1 cellular context compared by ENCODE assay signal in the genomic region with DNA sequence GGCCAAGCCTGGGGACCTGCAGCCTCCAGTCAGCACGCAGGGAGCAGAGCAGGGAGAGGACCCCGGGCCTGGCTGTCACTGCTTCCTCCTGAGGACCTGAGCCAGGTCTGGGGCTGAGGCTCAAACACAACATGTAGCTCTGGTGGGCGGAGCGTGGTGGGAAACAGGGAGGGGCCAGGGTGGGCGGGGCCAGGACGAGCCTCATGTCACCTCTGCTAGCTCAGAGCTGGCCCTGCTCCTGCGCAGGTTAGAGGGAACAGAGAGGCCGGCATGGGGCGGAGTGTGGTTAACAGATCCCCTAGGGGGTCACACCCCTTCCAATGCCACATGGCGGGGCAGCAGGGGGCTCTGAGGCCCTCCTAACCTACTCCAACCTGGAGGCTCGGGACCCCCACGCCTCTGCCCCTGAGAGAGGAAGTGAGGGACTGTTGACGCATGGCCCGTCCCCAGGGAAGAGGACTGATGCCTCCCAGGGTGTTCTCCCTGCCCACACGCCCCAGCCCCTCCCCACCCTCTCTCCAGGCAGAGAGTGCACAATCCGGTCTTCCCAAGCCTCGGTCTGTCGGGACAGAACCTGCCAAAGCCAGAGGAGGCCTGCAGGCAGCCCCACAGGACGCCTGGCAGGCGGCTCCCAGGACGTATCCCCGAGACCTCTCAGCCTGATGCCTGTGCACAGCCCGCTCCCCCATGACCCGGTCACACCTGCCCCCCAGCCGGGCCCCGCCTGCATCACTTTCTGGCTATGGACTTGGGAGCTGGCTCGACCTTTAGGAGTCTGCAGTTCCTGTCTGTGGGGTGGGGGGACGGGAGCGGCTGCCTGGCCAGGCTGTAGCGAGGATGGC.
TF ChIP-seq lines count a peak whose summit lies in the region.

No MANE protein-coding gene starts in this region.

TF ChIP-seq in HepG2, 621 proteins besides CTCF, POLR2A, EP300 and RAD21 (continues in another document):
- TF ChIP-seq MED8 (CRISPR knock-in tag; IDR thresholded peaks at IDR 0.05; ENCODE audit: insufficient replicate concordance) (no peak), MED1 (CRISPR knock-in tag; IDR thresholded peaks at IDR 0.05) (no peak), HNRNPL (IDR thresholded peaks at IDR 0.05; ENCODE audit: low read depth, low read length) (0 out of 2 replicates have a peak, but pooled peaks have one; percentile 69), ZNF44 (CRISPR knock-in tag; IDR thresholded peaks at IDR 0.05) (no peak), JARID2 (CRISPR knock-in tag; IDR thresholded peaks at IDR 0.05; ENCODE audit: insufficient replicate concordance) (no peak), ZNF326 (CRISPR knock-in tag; IDR thresholded peaks at IDR 0.05; ENCODE audit: borderline replicate concordance) (no peak), RXRA (CRISPR knock-in tag; IDR thresholded peaks at IDR 0.05) (no peak), ZNF3 (CRISPR knock-in tag; IDR thresholded peaks at IDR 0.05) (no peak), TOPORS (CRISPR knock-in tag; IDR thresholded peaks at IDR 0.05) (no peak), RBM22 (optimal IDR thresholded peaks at IDR 0.05; ENCODE audit: low read length) (peak; percentile 31), ZNF10 (CRISPR knock-in tag; IDR thresholded peaks at IDR 0.05; ENCODE audit: borderline replicate concordance, low read depth) (no peak), RELA (CRISPR knock-in tag; IDR thresholded peaks at IDR 0.05) (no peak), RCOR2 (CRISPR knock-in tag; IDR thresholded peaks at IDR 0.05) (no peak), XBP1 (CRISPR knock-in tag; IDR thresholded peaks at IDR 0.05) (no peak), TP53 (CRISPR knock-in tag; conservative IDR thresholded peaks at IDR 0.05) (no peak), ZNF207 (IDR thresholded peaks at IDR 0.05; ENCODE audit: borderline replicate concordance) (no peak), ZNF766 (CRISPR knock-in tag; IDR thresholded peaks at IDR 0.05; ENCODE audit: borderline replicate concordance) (no peak), TBL1XR1 (IDR thresholded peaks at IDR 0.05; ENCODE audit: borderline replicate concordance, low read length, partially characterized antibody) (no peak)
- TF ChIP-seq, protein P1, sequence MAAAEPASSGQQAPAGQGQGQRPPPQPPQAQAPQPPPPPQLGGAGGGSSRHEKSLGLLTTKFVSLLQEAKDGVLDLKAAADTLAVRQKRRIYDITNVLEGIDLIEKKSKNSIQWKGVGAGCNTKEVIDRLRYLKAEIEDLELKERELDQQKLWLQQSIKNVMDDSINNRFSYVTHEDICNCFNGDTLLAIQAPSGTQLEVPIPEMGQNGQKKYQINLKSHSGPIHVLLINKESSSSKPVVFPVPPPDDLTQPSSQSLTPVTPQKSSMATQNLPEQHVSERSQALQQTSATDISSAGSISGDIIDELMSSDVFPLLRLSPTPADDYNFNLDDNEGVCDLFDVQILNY (CRISPR knock-in tag; conservative IDR thresholded peaks at IDR 0.05): no peak
- TF ChIP-seq, protein P2, sequence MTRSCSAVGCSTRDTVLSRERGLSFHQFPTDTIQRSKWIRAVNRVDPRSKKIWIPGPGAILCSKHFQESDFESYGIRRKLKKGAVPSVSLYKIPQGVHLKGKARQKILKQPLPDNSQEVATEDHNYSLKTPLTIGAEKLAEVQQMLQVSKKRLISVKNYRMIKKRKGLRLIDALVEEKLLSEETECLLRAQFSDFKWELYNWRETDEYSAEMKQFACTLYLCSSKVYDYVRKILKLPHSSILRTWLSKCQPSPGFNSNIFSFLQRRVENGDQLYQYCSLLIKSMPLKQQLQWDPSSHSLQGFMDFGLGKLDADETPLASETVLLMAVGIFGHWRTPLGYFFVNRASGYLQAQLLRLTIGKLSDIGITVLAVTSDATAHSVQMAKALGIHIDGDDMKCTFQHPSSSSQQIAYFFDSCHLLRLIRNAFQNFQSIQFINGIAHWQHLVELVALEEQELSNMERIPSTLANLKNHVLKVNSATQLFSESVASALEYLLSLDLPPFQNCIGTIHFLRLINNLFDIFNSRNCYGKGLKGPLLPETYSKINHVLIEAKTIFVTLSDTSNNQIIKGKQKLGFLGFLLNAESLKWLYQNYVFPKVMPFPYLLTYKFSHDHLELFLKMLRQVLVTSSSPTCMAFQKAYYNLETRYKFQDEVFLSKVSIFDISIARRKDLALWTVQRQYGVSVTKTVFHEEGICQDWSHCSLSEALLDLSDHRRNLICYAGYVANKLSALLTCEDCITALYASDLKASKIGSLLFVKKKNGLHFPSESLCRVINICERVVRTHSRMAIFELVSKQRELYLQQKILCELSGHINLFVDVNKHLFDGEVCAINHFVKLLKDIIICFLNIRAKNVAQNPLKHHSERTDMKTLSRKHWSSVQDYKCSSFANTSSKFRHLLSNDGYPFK (CRISPR knock-in tag; IDR thresholded peaks at IDR 0.05; ENCODE audit: borderline replicate concordance): no peak
- TF ChIP-seq, protein P3, sequence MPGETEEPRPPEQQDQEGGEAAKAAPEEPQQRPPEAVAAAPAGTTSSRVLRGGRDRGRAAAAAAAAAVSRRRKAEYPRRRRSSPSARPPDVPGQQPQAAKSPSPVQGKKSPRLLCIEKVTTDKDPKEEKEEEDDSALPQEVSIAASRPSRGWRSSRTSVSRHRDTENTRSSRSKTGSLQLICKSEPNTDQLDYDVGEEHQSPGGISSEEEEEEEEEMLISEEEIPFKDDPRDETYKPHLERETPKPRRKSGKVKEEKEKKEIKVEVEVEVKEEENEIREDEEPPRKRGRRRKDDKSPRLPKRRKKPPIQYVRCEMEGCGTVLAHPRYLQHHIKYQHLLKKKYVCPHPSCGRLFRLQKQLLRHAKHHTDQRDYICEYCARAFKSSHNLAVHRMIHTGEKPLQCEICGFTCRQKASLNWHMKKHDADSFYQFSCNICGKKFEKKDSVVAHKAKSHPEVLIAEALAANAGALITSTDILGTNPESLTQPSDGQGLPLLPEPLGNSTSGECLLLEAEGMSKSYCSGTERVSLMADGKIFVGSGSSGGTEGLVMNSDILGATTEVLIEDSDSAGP (CRISPR knock-in tag; IDR thresholded peaks at IDR 0.05; ENCODE audit: borderline replicate concordance): 0 out of 2 replicates have a peak, but pooled peaks have one; percentile 5
- TF ChIP-seq, protein P4, sequence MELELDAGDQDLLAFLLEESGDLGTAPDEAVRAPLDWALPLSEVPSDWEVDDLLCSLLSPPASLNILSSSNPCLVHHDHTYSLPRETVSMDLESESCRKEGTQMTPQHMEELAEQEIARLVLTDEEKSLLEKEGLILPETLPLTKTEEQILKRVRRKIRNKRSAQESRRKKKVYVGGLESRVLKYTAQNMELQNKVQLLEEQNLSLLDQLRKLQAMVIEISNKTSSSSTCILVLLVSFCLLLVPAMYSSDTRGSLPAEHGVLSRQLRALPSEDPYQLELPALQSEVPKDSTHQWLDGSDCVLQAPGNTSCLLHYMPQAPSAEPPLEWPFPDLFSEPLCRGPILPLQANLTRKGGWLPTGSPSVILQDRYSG (CRISPR knock-in tag; IDR thresholded peaks at IDR 0.05): no peak
- TF ChIP-seq, protein P5, sequence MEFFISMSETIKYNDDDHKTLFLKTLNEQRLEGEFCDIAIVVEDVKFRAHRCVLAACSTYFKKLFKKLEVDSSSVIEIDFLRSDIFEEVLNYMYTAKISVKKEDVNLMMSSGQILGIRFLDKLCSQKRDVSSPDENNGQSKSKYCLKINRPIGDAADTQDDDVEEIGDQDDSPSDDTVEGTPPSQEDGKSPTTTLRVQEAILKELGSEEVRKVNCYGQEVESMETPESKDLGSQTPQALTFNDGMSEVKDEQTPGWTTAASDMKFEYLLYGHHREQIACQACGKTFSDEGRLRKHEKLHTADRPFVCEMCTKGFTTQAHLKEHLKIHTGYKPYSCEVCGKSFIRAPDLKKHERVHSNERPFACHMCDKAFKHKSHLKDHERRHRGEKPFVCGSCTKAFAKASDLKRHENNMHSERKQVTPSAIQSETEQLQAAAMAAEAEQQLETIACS (CRISPR knock-in tag; IDR thresholded peaks at IDR 0.05): no peak
- TF ChIP-seq, protein P6, sequence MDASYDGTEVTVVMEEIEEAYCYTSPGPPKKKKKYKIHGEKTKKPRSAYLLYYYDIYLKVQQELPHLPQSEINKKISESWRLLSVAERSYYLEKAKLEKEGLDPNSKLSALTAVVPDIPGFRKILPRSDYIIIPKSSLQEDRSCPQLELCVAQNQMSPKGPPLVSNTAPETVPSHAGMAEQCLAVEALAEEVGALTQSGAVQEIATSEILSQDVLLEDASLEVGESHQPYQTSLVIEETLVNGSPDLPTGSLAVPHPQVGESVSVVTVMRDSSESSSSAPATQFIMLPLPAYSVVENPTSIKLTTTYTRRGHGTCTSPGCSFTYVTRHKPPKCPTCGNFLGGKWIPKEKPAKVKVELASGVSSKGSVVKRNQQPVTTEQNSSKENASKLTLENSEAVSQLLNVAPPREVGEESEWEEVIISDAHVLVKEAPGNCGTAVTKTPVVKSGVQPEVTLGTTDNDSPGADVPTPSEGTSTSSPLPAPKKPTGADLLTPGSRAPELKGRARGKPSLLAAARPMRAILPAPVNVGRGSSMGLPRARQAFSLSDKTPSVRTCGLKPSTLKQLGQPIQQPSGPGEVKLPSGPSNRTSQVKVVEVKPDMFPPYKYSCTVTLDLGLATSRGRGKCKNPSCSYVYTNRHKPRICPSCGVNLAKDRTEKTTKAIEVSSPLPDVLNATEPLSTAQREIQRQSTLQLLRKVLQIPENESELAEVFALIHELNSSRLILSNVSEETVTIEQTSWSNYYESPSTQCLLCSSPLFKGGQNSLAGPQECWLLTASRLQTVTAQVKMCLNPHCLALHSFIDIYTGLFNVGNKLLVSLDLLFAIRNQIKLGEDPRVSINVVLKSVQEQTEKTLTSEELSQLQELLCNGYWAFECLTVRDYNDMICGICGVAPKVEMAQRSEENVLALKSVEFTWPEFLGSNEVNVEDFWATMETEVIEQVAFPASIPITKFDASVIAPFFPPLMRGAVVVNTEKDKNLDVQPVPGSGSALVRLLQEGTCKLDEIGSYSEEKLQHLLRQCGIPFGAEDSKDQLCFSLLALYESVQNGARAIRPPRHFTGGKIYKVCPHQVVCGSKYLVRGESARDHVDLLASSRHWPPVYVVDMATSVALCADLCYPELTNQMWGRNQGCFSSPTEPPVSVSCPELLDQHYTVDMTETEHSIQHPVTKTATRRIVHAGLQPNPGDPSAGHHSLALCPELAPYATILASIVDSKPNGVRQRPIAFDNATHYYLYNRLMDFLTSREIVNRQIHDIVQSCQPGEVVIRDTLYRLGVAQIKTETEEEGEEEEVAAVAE (CRISPR knock-in tag; IDR thresholded peaks at IDR 0.05; ENCODE audit: borderline replicate concordance): no peak
- TF ChIP-seq, protein P7, sequence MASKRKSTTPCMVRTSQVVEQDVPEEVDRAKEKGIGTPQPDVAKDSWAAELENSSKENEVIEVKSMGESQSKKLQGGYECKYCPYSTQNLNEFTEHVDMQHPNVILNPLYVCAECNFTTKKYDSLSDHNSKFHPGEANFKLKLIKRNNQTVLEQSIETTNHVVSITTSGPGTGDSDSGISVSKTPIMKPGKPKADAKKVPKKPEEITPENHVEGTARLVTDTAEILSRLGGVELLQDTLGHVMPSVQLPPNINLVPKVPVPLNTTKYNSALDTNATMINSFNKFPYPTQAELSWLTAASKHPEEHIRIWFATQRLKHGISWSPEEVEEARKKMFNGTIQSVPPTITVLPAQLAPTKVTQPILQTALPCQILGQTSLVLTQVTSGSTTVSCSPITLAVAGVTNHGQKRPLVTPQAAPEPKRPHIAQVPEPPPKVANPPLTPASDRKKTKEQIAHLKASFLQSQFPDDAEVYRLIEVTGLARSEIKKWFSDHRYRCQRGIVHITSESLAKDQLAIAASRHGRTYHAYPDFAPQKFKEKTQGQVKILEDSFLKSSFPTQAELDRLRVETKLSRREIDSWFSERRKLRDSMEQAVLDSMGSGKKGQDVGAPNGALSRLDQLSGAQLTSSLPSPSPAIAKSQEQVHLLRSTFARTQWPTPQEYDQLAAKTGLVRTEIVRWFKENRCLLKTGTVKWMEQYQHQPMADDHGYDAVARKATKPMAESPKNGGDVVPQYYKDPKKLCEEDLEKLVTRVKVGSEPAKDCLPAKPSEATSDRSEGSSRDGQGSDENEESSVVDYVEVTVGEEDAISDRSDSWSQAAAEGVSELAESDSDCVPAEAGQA (IDR thresholded peaks at IDR 0.05; ENCODE audit: low read depth): no peak
- TF ChIP-seq, protein P7 (CRISPR knock-in tag; IDR thresholded peaks at IDR 0.05; ENCODE audit: borderline replicate concordance): no peak
